ENCODE assay signal across 9 cellular contexts in genomic region chr19:14536926-14537692, GRCh38. TPM values are rescaled to one million over a fixed set of nuclear protein-coding genes. Genes with fewer than 3 reads are reported as not detected.
DNase-seq lines count a peak whose midpoint lies in the region; ATAC-seq, FAIRE-seq and TF ChIP-seq lines count a peak whose summit lies in the region.
"Had no signal": no experiment of that assay in that cellular context is flagged by ENCODE, and none has a peak within 500 bp of the region (broad histone marks: within the 10 kb centered on the region; RNA-seq: fewer than 3 reads in every experiment).

No MANE protein-coding gene starts in this region.

- H3K9me3 Mint-ChIP-seq in activated CD4-positive, alpha-beta T cell treated with anti-CD3 and anti-CD28 coated beads, Interleukin-2, amount 10 ng/mL, durations not matched to agents 24 days and 14 days: no peaks in the 10 kb centered on the region
- H3K9me3 Mint-ChIP-seq in HFFc6: no peaks in the 10 kb centered on the region
- H3K9me3 Mint-ChIP-seq: immature natural killer cell had no signal

- TF ChIP-seq CTCF in fibroblast of pulmonary artery (IDR thresholded peaks at IDR 0.05; ENCODE audit: low read length, missing control alignments) (no peak), pancreas (IDR thresholded peaks at IDR 0.05) (no peak), HFFc6 (IDR thresholded peaks at IDR 0.05) (no peak)

- peaks cover 7 to 11% (median 11%) of the 10 kb centered on the region in 3 donors for H3K4me1 ChIP-seq in pancreas

- no peaks in the 10 kb centered on the region for H3K27me3 ChIP-seq in pancreas

- DNase-seq in NCI-H2196 (lab: John Stamatoyannopoulos, UW; ENCODE audit: unreplicated experiment) (peak; percentile 50), NCI-H2196 treated with DMSO at 0.1 percent for 48 hours (lab: John Stamatoyannopoulos, UW; ENCODE audit: unreplicated experiment) (no peak), fibroblast of pulmonary artery (ENCODE audit: low read depth) (peak; percentile 89), pancreas (peak; percentile 84 to 90 (median 88)), HFFc6 (no peak), NCI-H2171 (lab: John Stamatoyannopoulos, UW) (no peak), kidney glomerular epithelial cell (lab: John Stamatoyannopoulos, UW) (no peak)
- peak; percentile 86 for DNase-seq in activated CD4-positive, alpha-beta T cell treated with anti-CD3 and anti-CD28 coated beads, Interleukin-2, amount 10 ng/mL, durations not matched to agents 24 days and 14 days

- ATAC-seq in pancreas: peak; percentile 90 to 94 (median 90)

- H3K27ac Mint-ChIP-seq in activated CD4-positive, alpha-beta T cell treated with anti-CD3 and anti-CD28 coated beads, Interleukin-2, amount 10 ng/mL, durations not matched to agents 24 days and 14 days: no peak overlapping the region
- H3K27ac Mint-ChIP-seq in HFFc6: no peak overlapping the region
- H3K27ac Mint-ChIP-seq: immature natural killer cell had no signal

- peak overlapping the region in 3 of 4 donors; percentile 46 to 62 (median 51) for H3K27ac ChIP-seq in pancreas

- no peaks in the 10 kb centered on the region for H3K36me3 ChIP-seq in pancreas

- no peaks in the 10 kb centered on the region for H3K9me3 ChIP-seq in pancreas

- WGBS in pancreas, 2 donors: 4 to 7% methylated on average over 17 to 24 of the region's 24 CpGs

- no peak overlapping the region for H3K4me3 Mint-ChIP-seq in activated CD4-positive, alpha-beta T cell treated with anti-CD3 and anti-CD28 coated beads, Interleukin-2, amount 10 ng/mL, durations not matched to agents 24 days and 14 days
- H3K4me3 Mint-ChIP-seq in HFFc6: no peak overlapping the region

- H3K27me3 Mint-ChIP-seq in activated CD4-positive, alpha-beta T cell treated with anti-CD3 and anti-CD28 coated beads, Interleukin-2, amount 10 ng/mL, durations not matched to agents 24 days and 14 days: no peaks in the 10 kb centered on the region
- H3K27me3 Mint-ChIP-seq in HFFc6 (ENCODE audit: insufficient read depth): no peaks in the 10 kb centered on the region

- H3K4me3 ChIP-seq in fibroblast of pulmonary artery (replicated peaks; ENCODE audit: low read depth, low read length): peak overlapping the region; percentile 43
- peak overlapping the region in 2 of 4 donors; percentile 2 to 28 for H3K4me3 ChIP-seq in pancreas

- peaks cover 4% of the 10 kb centered on the region for H3K36me3 Mint-ChIP-seq in activated CD4-positive, alpha-beta T cell treated with anti-CD3 and anti-CD28 coated beads, Interleukin-2, amount 10 ng/mL, durations not matched to agents 24 days and 14 days (ENCODE audit: low read depth)
- H3K36me3 Mint-ChIP-seq in HFFc6 (ENCODE audit: low read depth): no peaks in the 10 kb centered on the region
- H3K36me3 Mint-ChIP-seq: immature natural killer cell had no signal

- FAIRE-seq in pancreas (lab: Jason Lieb, UNC): no peak

- H3K4me1 Mint-ChIP-seq in activated CD4-positive, alpha-beta T cell treated with anti-CD3 and anti-CD28 coated beads, Interleukin-2, amount 10 ng/mL, durations not matched to agents 24 days and 14 days: peaks cover 5% of the 10 kb centered on the region
- H3K4me1 Mint-ChIP-seq in HFFc6 (ENCODE audit: low read depth): peaks cover 7% of the 10 kb centered on the region; the same call in 1 of the 2 replicates

- intact Hi-C loops in activated CD4-positive, alpha-beta T cell treated with anti-CD3 and anti-CD28 coated beads, Interleukin-2, amount 10 ng/mL, durations not matched to agents 24 days and 14 days (cut with micrococcal nuclease): no loop called here
- intact Hi-C loops in pancreas (cut with DNase I): no loop called here

RNA-seq across cellular contexts. Expression of gene TECR, which starts 7.7 kb away (rescaled TPM):
- 108 and 119 TPM in 2 replicates for total RNA-seq in activated CD4-positive, alpha-beta T cell treated with anti-CD3 and anti-CD28 coated beads, Interleukin-2, amount 10 ng/mL, durations not matched to agents 24 days and 14 days
- 10 to 100 TPM; 41.8 to 68.5 (median 50.8) TPM for total RNA-seq in pancreas
- 100 to 1,000 TPM; 115 to 129 TPM for polyA plus RNA-seq in pancreas
- total RNA-seq in HFFc6 (2021; fragmentation: NEBNext Ultra II Directional; extraction: Animal tissue kit (Norgen Biotek cat#: 25700)): 100 to 1,000 TPM; 101 to 132 (median 118) TPM

RNA-seq across cellular contexts. Expression of gene DNAJB1, which starts 18.9 kb away (rescaled TPM):
- total RNA-seq in activated CD4-positive, alpha-beta T cell treated with anti-CD3 and anti-CD28 coated beads, Interleukin-2, amount 10 ng/mL, durations not matched to agents 24 days and 14 days: 117 and 126 TPM in 2 replicates
- total RNA-seq in pancreas: 10 to 100 TPM; 22.7 to 63.0 (median 29.3) TPM
- 10 to 100 TPM; 22.4 to 39.6 TPM for polyA plus RNA-seq in pancreas
- 100 to 1,000 TPM in 3 of 6 experiments, 10 to 100 TPM in 3; 99.2 to 138 (median 103) TPM for total RNA-seq in HFFc6 (2021; fragmentation: NEBNext Ultra II Directional; extraction: Animal tissue kit (Norgen Biotek cat#: 25700))

RNA-seq across cellular contexts. Expression of gene NDUFB7, which starts 34.8 kb away (rescaled TPM):
- total RNA-seq in activated CD4-positive, alpha-beta T cell treated with anti-CD3 and anti-CD28 coated beads, Interleukin-2, amount 10 ng/mL, durations not matched to agents 24 days and 14 days: 129 and 132 TPM in 2 replicates
- 10 to 100 TPM; 62.5 to 80.9 (median 71.7) TPM for total RNA-seq in pancreas
- polyA plus RNA-seq in pancreas: 100 to 1,000 TPM; 247 to 270 TPM
- 100 to 1,000 TPM; 167 to 227 (median 199) TPM for total RNA-seq in HFFc6 (2021; fragmentation: NEBNext Ultra II Directional; extraction: Animal tissue kit (Norgen Biotek cat#: 25700))

RNA-seq across cellular contexts. Expression of gene GIPC1, which starts 41.2 kb away (rescaled TPM):
- total RNA-seq in activated CD4-positive, alpha-beta T cell treated with anti-CD3 and anti-CD28 coated beads, Interleukin-2, amount 10 ng/mL, durations not matched to agents 24 days and 14 days: 39.9 and 40.1 TPM in 2 replicates
- total RNA-seq in pancreas: 10 to 100 TPM; 19.0 to 34.0 (median 22.4) TPM
- 10 to 100 TPM; 53.0 to 53.1 TPM for polyA plus RNA-seq in pancreas
- 100 to 1,000 TPM; 169 to 204 (median 181) TPM for total RNA-seq in HFFc6 (2021; fragmentation: NEBNext Ultra II Directional; extraction: Animal tissue kit (Norgen Biotek cat#: 25700))

RNA-seq across cellular contexts. Expression of gene CLEC17A, which starts 45.8 kb away (rescaled TPM):
- total RNA-seq in activated CD4-positive, alpha-beta T cell treated with anti-CD3 and anti-CD28 coated beads, Interleukin-2, amount 10 ng/mL, durations not matched to agents 24 days and 14 days: not detected in 2 replicates
- total RNA-seq in pancreas: under 1 TPM in 3 of 6 donors, not detected in 3; 0.09 to 0.15 (median 0.13) TPM
- polyA plus RNA-seq in pancreas: under 1 TPM in 1 of 2 donors, not detected in 1; 0.11 TPM
- total RNA-seq in HFFc6 (2021; fragmentation: NEBNext Ultra II Directional; extraction: Animal tissue kit (Norgen Biotek cat#: 25700)): not detected

Comparison
In these comparisons a context has a peak if more than half of its experiments do, and no peak if none do; other contexts are left out.
1. DNase-seq: peak in NCI-H2196 (single experiment), activated CD4-positive, alpha-beta T cell treated with anti-CD3 and anti-CD28 coated beads, Interleukin-2, amount 10 ng/mL, durations not matched to agents 24 days and 14 days (single experiment), fibroblast of pulmonary artery (single experiment) and pancreas (6 of 6); none in NCI-H2196 treated with DMSO at 0.1 percent for 48 hours (single experiment), HFFc6 (single experiment), NCI-H2171 (single experiment) and kidney glomerular epithelial cell (single experiment).